19 cellular contexts compared by ENCODE assay signal in genomic region chr5:11261226-11261625, GRCh38.
"Had no signal": no experiment of that assay in that cellular context is flagged by ENCODE, and none has a peak within 500 bp of the region (broad histone marks: within the 10 kb centered on the region; RNA-seq: fewer than 3 reads in every experiment).

No MANE protein-coding gene starts in this region.

- H3K27ac ChIP-seq: adrenal gland, cardiac muscle cell, colonic mucosa, foreskin keratinocyte, prostate gland, SJSA1, suprapubic skin, VCaP had no signal

- H3K4me1 Mint-ChIP-seq: nephron progenitor cell had no signal

- H3K27ac Mint-ChIP-seq: activated naive CD4-positive, alpha-beta T cell treated with anti-CD3 and anti-CD28 coated beads, Interleukin-2, amount 50 U/mL, for 72 hours; nephron progenitor cell had no signal

- H3K9me3 Mint-ChIP-seq: activated naive CD4-positive, alpha-beta T cell treated with anti-CD3 and anti-CD28 coated beads, Interleukin-2, amount 50 U/mL, for 72 hours; immature natural killer cell; nephron progenitor cell had no signal

- H3K4me3 Mint-ChIP-seq: immature natural killer cell, nephron progenitor cell had no signal

- ATAC-seq: activated naive CD4-positive, alpha-beta T cell treated with anti-CD3 and anti-CD28 coated beads, Interleukin-2, amount 50 U/mL, for 72 hours; foreskin keratinocyte; right cardiac atrium; stimulated activated naive CD8-positive, alpha-beta T cell treated with anti-CD3 and anti-CD28 coated beads, Interleukin-15, Interleukin-2, amounts not matched to agents 100 U/mL and 50 U/mL, for 24 hours had no signal

- DNase-seq: activated CD4-positive, CD25-positive, alpha-beta regulatory T cell treated with anti-CD3 and anti-CD28 coated beads, Interleukin-2, amount 50 U/mL, for 72 hours; activated gamma-delta T cell; adrenal gland; colonic mucosa; foreskin keratinocyte; glutamatergic neuron; immature natural killer cell; nephron progenitor cell; right cardiac atrium; stimulated activated CD4-positive, alpha-beta T cell treated with anti-CD3 and anti-CD28 coated beads, Interleukin-2, amount 100 ng/mL, for 24 hours; stimulated activated naive CD8-positive, alpha-beta T cell treated with anti-CD3 and anti-CD28 coated beads, Interleukin-15, Interleukin-2, amounts not matched to agents 100 U/mL and 50 U/mL, for 24 hours; T-helper 2 cell; trophoblast cell had no signal

- H3K36me3 Mint-ChIP-seq: activated naive CD4-positive, alpha-beta T cell treated with anti-CD3 and anti-CD28 coated beads, Interleukin-2, amount 50 U/mL, for 72 hours had no signal
